In the genomic region with DNA sequence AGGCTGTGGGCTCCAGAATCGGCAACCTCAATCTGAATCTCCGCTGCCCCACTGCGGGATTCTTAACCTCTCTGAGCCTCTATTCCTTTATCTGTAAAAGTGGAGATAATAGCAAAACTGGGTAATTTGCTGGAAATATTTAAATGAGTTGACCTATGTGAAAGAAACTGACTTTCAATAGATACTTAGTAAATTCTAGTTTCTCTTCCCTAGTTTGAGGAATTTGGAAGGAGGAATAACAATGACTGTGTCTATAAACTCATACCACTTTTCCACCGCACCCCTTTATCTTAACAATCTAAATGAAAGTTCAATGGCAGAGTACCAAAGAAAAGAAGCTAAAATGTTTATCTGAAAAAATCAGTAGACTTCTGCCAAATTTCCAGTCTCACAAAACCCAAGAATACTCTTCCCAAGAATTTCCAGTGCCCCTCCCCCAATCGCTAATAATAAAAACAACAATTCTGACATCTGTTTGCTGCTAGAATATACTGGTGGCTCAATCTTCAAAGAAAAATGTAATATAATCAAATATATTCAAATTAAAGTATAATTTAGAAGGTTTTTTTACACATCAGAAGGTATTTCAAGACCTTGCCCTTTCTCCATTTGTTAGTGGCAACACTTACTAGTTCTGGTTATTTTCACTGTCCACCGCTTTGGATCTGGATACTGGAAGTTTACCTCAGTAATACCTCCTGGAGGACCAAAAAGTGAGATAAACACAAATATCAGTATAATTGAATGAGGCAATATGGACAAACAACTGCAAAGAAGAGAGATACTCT, we compare ENCODE assay signal across 22 cellular contexts.
DNase-seq lines count a peak whose midpoint lies in the region; ATAC-seq, FAIRE-seq and TF ChIP-seq lines count a peak whose summit lies in the region.
"Had no signal": no experiment of that assay in that cellular context is flagged by ENCODE, and none has a peak within 500 bp of the region (broad histone marks: within the 10 kb centered on the region; RNA-seq: fewer than 3 reads in every experiment).

No MANE protein-coding gene starts in this region.

- in situ Hi-C loops in GM23248 (cut with MboI) (no loop called here), GM13976 (cut with MboI; ENCODE audit: low sequenced_read_pairs, unreplicated experiment) (no loop called here)

- H2AFZ ChIP-seq in GM23248 (no peak overlapping the region), astrocyte (ENCODE audit: low read depth, low read length) (no peak overlapping the region)

- H3K9me3 ChIP-seq in GM23248 (ENCODE audit: low read depth) (no peaks in the 10 kb centered on the region), astrocyte (ENCODE audit: insufficient read depth, low read depth, low read length) (no peaks in the 10 kb centered on the region), thoracic aorta (no peaks in the 10 kb centered on the region), thyroid gland (no peaks in the 10 kb centered on the region)
- H3K9me3 ChIP-seq: colonic mucosa, MG63, ovary had no signal

- no peak for ATAC-seq in thoracic aorta (ENCODE audit: insufficient number of reproducible peaks, low FRiP score, low read depth)

- H3K27ac ChIP-seq in GM23248 (no peak overlapping the region), astrocyte (ENCODE audit: low read depth, low read length) (no peak overlapping the region), thoracic aorta (peak overlapping the region; percentile 72 to 77), thyroid gland (no peak overlapping the region)
- H3K27ac ChIP-seq: HL-60, ovary had no signal

- H3K27ac Mint-ChIP-seq in astrocyte (ENCODE audit: unreplicated experiment) (no peak overlapping the region), nephron (peak overlapping the region; percentile 40 to 79 (median 68))
- H3K27ac Mint-ChIP-seq: activated naive CD8-positive, alpha-beta T cell treated with anti-CD3 and anti-CD28 coated beads for 36 hours; brain; endodermal cell; memory B cell; stimulated activated naive CD8-positive, alpha-beta T cell treated with anti-CD3 and anti-CD28 coated beads, Interleukin-15, Interleukin-2, amounts not matched to agents 100 ng/mL and 50 ng/mL, for 24 hours had no signal

- no peak for FAIRE-seq in astrocyte (lab: Jason Lieb, UNC)
- FAIRE-seq: islet of Langerhans had no signal

- TF ChIP-seq CTCF in astrocyte (IDR thresholded peaks at IDR 0.05; ENCODE audit: insufficient read depth, low read depth, low read length) = no peak
- TF ChIP-seq CTCF in nephron (IDR thresholded peaks at IDR 0.05; ENCODE audit: unreplicated experiment in 3 of 3) = no peak
- TF ChIP-seq CTCF in thoracic aorta (IDR thresholded peaks at IDR 0.05) = no peak
- no peak for TF ChIP-seq CTCF in GM13976 (IDR thresholded peaks at IDR 0.05; ENCODE audit: borderline replicate concordance, control extremely low read depth, extremely low read depth, insufficient read depth, missing control alignments)
- TF ChIP-seq CTCF in thyroid gland (IDR thresholded peaks at IDR 0.05) = no peak

- peaks cover 11% of the 10 kb centered on the region for H3F3A ChIP-seq in GM23248 (ENCODE audit: insufficient read depth)

- no peaks in the 10 kb centered on the region for H3K9me2 ChIP-seq in GM23248 (ENCODE audit: insufficient read depth)

- H3K79me2 ChIP-seq in GM23248 (ENCODE audit: insufficient read depth) (no peaks in the 10 kb centered on the region), astrocyte (ENCODE audit: insufficient read depth, low read length) (no peaks in the 10 kb centered on the region)

- H3K27me3 ChIP-seq in GM23248 (replicated peaks; ENCODE audit: insufficient read depth) (no peaks in the 10 kb centered on the region), astrocyte (ENCODE audit: insufficient read depth, low read length) (no peaks in the 10 kb centered on the region), thoracic aorta (replicated peaks; ENCODE audit: insufficient read depth) (no peaks in the 10 kb centered on the region), thyroid gland (no peaks in the 10 kb centered on the region), H7 (ENCODE audit: control insufficient read depth, insufficient read depth, low read length) (no peaks in the 10 kb centered on the region)
- H3K27me3 ChIP-seq: colonic mucosa, MG63, ovary had no signal

- 77 to 82% methylated on average over 6 of the region's 6 CpGs for WGBS in GM23248 (ENCODE audit: low coverage in 1 of 2, low lambda C conversion rate in 2 of 2, missing lambda C conversion rate in 2 of 2), 2 experiments
- WGBS in thyroid gland, 2 donors = 75 to 76% methylated on average over 6 of the region's 6 CpGs

- H3K36me3 Mint-ChIP-seq in astrocyte (ENCODE audit: low read depth, unreplicated experiment) (no peaks in the 10 kb centered on the region), nephron (ENCODE audit: low read depth) (no peaks in the 10 kb centered on the region)
- H3K36me3 Mint-ChIP-seq: brain had no signal

- H3K36me3 ChIP-seq in GM23248 (ENCODE audit: low read depth) = no peaks in the 10 kb centered on the region
- H3K36me3 ChIP-seq in astrocyte (ENCODE audit: insufficient read depth, low read length) = no peaks in the 10 kb centered on the region
- no peaks in the 10 kb centered on the region for H3K36me3 ChIP-seq in thoracic aorta
- no peaks in the 10 kb centered on the region for H3K36me3 ChIP-seq in thyroid gland
- no peaks in the 10 kb centered on the region for H3K36me3 ChIP-seq in H7 (replicated peaks; ENCODE audit: control insufficient read depth, insufficient read depth, low read length)
- H3K36me3 ChIP-seq: colonic mucosa, MG63, ovary had no signal

- H3K4me2 ChIP-seq in GM23248 (ENCODE audit: unreplicated experiment) (no peak overlapping the region), astrocyte (ENCODE audit: low read length) (no peak overlapping the region)

- peaks cover 3% of the 10 kb centered on the region for H3K4me1 Mint-ChIP-seq in astrocyte (ENCODE audit: low read depth, unreplicated experiment)
- peaks cover 22% of the 10 kb centered on the region for H3K4me1 Mint-ChIP-seq in nephron
- H3K4me1 Mint-ChIP-seq: brain, memory B cell had no signal

- no peaks in the 10 kb centered on the region for H4K20me1 ChIP-seq in GM23248 (ENCODE audit: insufficient read depth)
- H4K20me1 ChIP-seq in astrocyte (ENCODE audit: insufficient read depth, low read length) = no peaks in the 10 kb centered on the region

- H3K4me1 ChIP-seq in GM23248 (ENCODE audit: insufficient read depth) (peaks cover 38% of the 10 kb centered on the region), astrocyte (ENCODE audit: insufficient read depth, low read length) (no peaks in the 10 kb centered on the region), thoracic aorta (ENCODE audit: control insufficient read depth in 1 of 2, low read depth in 2 of 2) (peaks cover 29 to 57% of the 10 kb centered on the region in 2 donors), thyroid gland (no peaks in the 10 kb centered on the region)

- TF ChIP-seq POLR2A in thyroid gland (IDR thresholded peaks at IDR 0.05) = no peak

- H3K4me3 Mint-ChIP-seq in astrocyte (ENCODE audit: unreplicated experiment) (no peak overlapping the region), nephron (no peak overlapping the region)
- H3K4me3 Mint-ChIP-seq: activated naive CD8-positive, alpha-beta T cell treated with anti-CD3 and anti-CD28 coated beads for 36 hours; brain; endodermal cell; memory B cell; stimulated activated naive CD8-positive, alpha-beta T cell treated with anti-CD3 and anti-CD28 coated beads, Interleukin-15, Interleukin-2, amounts not matched to agents 100 ng/mL and 50 ng/mL, for 24 hours had no signal

- H3K4me3 ChIP-seq in GM23248 (no peak overlapping the region), astrocyte (ENCODE audit: insufficient read depth, low read depth, low read length) (no peak overlapping the region), thoracic aorta (peak overlapping the region; percentile 10), thyroid gland (replicated peaks in 1 of 3) (no peak overlapping the region), H7 (ENCODE audit: insufficient read depth, low read depth, low read length) (no peak overlapping the region)
- H3K4me3 ChIP-seq: colonic mucosa, MG63, ovary had no signal

- peaks cover 2% of the 10 kb centered on the region for H3K27me3 Mint-ChIP-seq in astrocyte (ENCODE audit: low read depth, unreplicated experiment)
- H3K27me3 Mint-ChIP-seq in nephron (ENCODE audit: low read depth) = no peaks in the 10 kb centered on the region
- H3K27me3 Mint-ChIP-seq: activated naive CD8-positive, alpha-beta T cell treated with anti-CD3 and anti-CD28 coated beads for 36 hours; brain; memory B cell; stimulated activated naive CD8-positive, alpha-beta T cell treated with anti-CD3 and anti-CD28 coated beads, Interleukin-15, Interleukin-2, amounts not matched to agents 100 ng/mL and 50 ng/mL, for 24 hours had no signal

- H3K9ac ChIP-seq in GM23248 = no peak overlapping the region
- no peak overlapping the region for H3K9ac ChIP-seq in astrocyte (ENCODE audit: low read length)

- DNase-seq in GM23248 (peak; percentile 5), astrocyte (ENCODE audit: low read depth) (peak; percentile 16), thoracic aorta (ENCODE audit: low spot score) (no peak), GM13976 (ENCODE audit: low spot score) (no peak), thyroid gland (no peak), activated T-cell treated with anti-CD3 and anti-CD28 coated beads for 4 hours (no peak), H7 (no peak)
- DNase-seq: activated CD4-positive, alpha-beta T cell treated with anti-CD3 and anti-CD28 coated beads for 4 hours; activated naive CD8-positive, alpha-beta T cell treated with anti-CD3 and anti-CD28 coated beads for 36 hours; colonic mucosa; endodermal cell; MG63; NCI-H2171; NCI-H526; ovary; SW 1271 had no signal

- H3K9me3 Mint-ChIP-seq in astrocyte (ENCODE audit: unreplicated experiment) = no peaks in the 10 kb centered on the region
- peaks cover 2% of the 10 kb centered on the region for H3K9me3 Mint-ChIP-seq in nephron
- H3K9me3 Mint-ChIP-seq: activated naive CD8-positive, alpha-beta T cell treated with anti-CD3 and anti-CD28 coated beads for 36 hours; endodermal cell; memory B cell; stimulated activated naive CD8-positive, alpha-beta T cell treated with anti-CD3 and anti-CD28 coated beads, Interleukin-15, Interleukin-2, amounts not matched to agents 100 ng/mL and 50 ng/mL, for 24 hours had no signal

- intact Hi-C loops in thyroid gland (cut with DNase I) = no loop called here

Comparison
In these comparisons a context has a peak if more than half of its experiments do, and no peak if none do; other contexts are left out.
1. DNase-seq: peak in GM23248 (single experiment) and astrocyte (single experiment); none in thoracic aorta (single experiment), GM13976 (single experiment), thyroid gland (0 of 2), activated T-cell treated with anti-CD3 and anti-CD28 coated beads for 4 hours (single experiment) and H7 (single experiment).
2. H3K27ac ChIP-seq: peak in thoracic aorta (2 of 2); none in GM23248 (single experiment), astrocyte (single experiment) and thyroid gland (0 of 3).